Comparison of ENCODE assay signal across 10 cellular contexts in genomic region chr2:31219131-31219969, GRCh38. TPM values are rescaled to one million over a fixed set of nuclear protein-coding genes. Genes with fewer than 3 reads are reported as not detected.
DNase-seq lines count a peak whose midpoint lies in the region; ATAC-seq and TF ChIP-seq lines count a peak whose summit lies in the region.
"Had no signal": no experiment of that assay in that cellular context is flagged by ENCODE, and none has a peak within 500 bp of the region (broad histone marks: within the 10 kb centered on the region; RNA-seq: fewer than 3 reads in every experiment).

No MANE protein-coding gene starts in this region.

- POLR2A ChIA-PET in Caco-2 (lab: Charles Lee) = no interaction called here

- H3K27me3 ChIP-seq in WERI-Rb-1 (ENCODE audit: insufficient read depth, low read depth, severe bottlenecking) (no peaks in the 10 kb centered on the region), Caco-2 (replicated peaks; ENCODE audit: control insufficient read depth, insufficient read depth, low read length) (no peaks in the 10 kb centered on the region; the same call in 1 of the 2 replicates)

- no TSS peak for BruUV-seq in Caco-2 (replicated peaks; lab: Mats Ljungman, UMichigan)

- H3K4me1 Mint-ChIP-seq in natural killer cell (peaks cover 12 to 17% of the 10 kb centered on the region in 2 donors), Caco-2 (ENCODE audit: low read depth, unreplicated experiment) (no peaks in the 10 kb centered on the region)

- no peak overlapping the region for H3K27ac ChIP-seq in WERI-Rb-1

- H3K27ac Mint-ChIP-seq in natural killer cell (peak overlapping the region in 1 of 2 donors; percentile 19), Caco-2 (ENCODE audit: unreplicated experiment) (no peak overlapping the region)

- H3K9me3 Mint-ChIP-seq in natural killer cell = no peaks in the 10 kb centered on the region
- no peaks in the 10 kb centered on the region for H3K9me3 Mint-ChIP-seq in Caco-2 (ENCODE audit: unreplicated experiment)

- ATAC-seq in GM18870 (IDR thresholded peaks at IDR 0.05; ENCODE audit: unreplicated experiment) (peak; percentile 68), HG02610 (IDR thresholded peaks at IDR 0.05; ENCODE audit: unreplicated experiment) (peak; percentile 80), natural killer cell (peak in 2 of 3 donors; percentile 21 to 24)

- H3K4me3 Mint-ChIP-seq in natural killer cell (no peak overlapping the region), Caco-2 (ENCODE audit: unreplicated experiment) (no peak overlapping the region)

- H3K27me3 Mint-ChIP-seq in natural killer cell (ENCODE audit: low read depth in 2 of 2) = peaks cover 29 to 53% of the 10 kb centered on the region in 2 donors
- H3K27me3 Mint-ChIP-seq in Caco-2 (ENCODE audit: insufficient read depth, unreplicated experiment) = peaks cover 16% of the 10 kb centered on the region

- CTCF ChIA-PET in Caco-2 (lab: Charles Lee) = no interaction called here

- intact Hi-C loops in natural killer cell (cut with micrococcal nuclease) = no loop called here
- intact Hi-C loops in Caco-2 (cut with micrococcal nuclease; ENCODE audit: unreplicated experiment) = no loop called here

- TF ChIP-seq CTCF in natural killer cell (IDR thresholded peaks at IDR 0.05) = no peak
- no peak for TF ChIP-seq CTCF in WERI-Rb-1 (IDR thresholded peaks at IDR 0.05; ENCODE audit: low read depth, low read length)
- no peak for TF ChIP-seq CTCF in Caco-2 (IDR thresholded peaks at IDR 0.05; ENCODE audit: insufficient read depth in 1 of 2, low read depth in 1 of 2, low read length in 1 of 2, severe bottlenecking in 1 of 2, unreplicated experiment in 1 of 2)

- H3K4me3 ChIP-seq in WERI-Rb-1 (ENCODE audit: low read depth, low read length) (no peak overlapping the region), Caco-2 (ENCODE audit: low read depth, low read length) (no peak overlapping the region)
- H3K4me3 ChIP-seq: HAP-1 had no signal

- no peaks in the 10 kb centered on the region for H3K36me3 Mint-ChIP-seq in natural killer cell
- H3K36me3 Mint-ChIP-seq in Caco-2 (ENCODE audit: insufficient read depth, unreplicated experiment) = no peaks in the 10 kb centered on the region

- DNase-seq in MV-4-11 (lab: John Stamatoyannopoulos, UW) (peak; percentile 95), natural killer cell (no peak), WERI-Rb-1 (no peak), Caco-2 (no peak), activated T-cell treated with anti-CD3 and anti-CD28 coated beads for 4 hours (no peak), NCI-H524 treated with DMSO at 0.1 percent for 48 hours (lab: John Stamatoyannopoulos, UW) (no peak)
- DNase-seq: stimulated activated CD8-positive, alpha-beta memory T cell treated with anti-CD3 and anti-CD28 coated beads, Interleukin-4, amount 100 ng/mL, for 48 hours had no signal

- H3K36me3 ChIP-seq in WERI-Rb-1 = no peaks in the 10 kb centered on the region
- no peaks in the 10 kb centered on the region for H3K36me3 ChIP-seq in Caco-2 (ENCODE audit: control insufficient read depth, insufficient read depth, low read length)
- H3K36me3 ChIP-seq: HAP-1 had no signal

- H3K9me3 ChIP-seq in WERI-Rb-1 (ENCODE audit: severe bottlenecking) = no peaks in the 10 kb centered on the region
- H3K9me3 ChIP-seq in Caco-2 = no peaks in the 10 kb centered on the region
- H3K9me3 ChIP-seq: HAP-1 had no signal

- H3K4me1 ChIP-seq in Caco-2 = no peaks in the 10 kb centered on the region
- H3K4me1 ChIP-seq: HAP-1 had no signal

RNA-seq across cellular contexts. Expression of gene CAPN14, which starts 2.0 kb away (rescaled TPM):
- under 1 TPM in 2 of 3 donors, not detected in 1; 0.33 to 0.43 TPM for total RNA-seq in natural killer cell
- total RNA-seq in Caco-2 (2022) = 0.21 and 0.23 TPM in 2 replicates

RNA-seq across cellular contexts. Expression of gene EHD3, which starts 14.6 kb away (rescaled TPM):
- 1 to 10 TPM; 5.6 to 7.8 (median 7.2) TPM for total RNA-seq in natural killer cell
- total RNA-seq in Caco-2 (2022) = not detected in 2 replicates

Comparison
In these comparisons a context has a peak if more than half of its experiments do, and no peak if none do; other contexts are left out.
1. ATAC-seq: peak in every context shown above with its lines; median percentile 80 in HG02610; 68 in GM18870; 22 in natural killer cell.